ENCODE assay signal across 10 cellular contexts in genomic region chr3:147360936-147361670, GRCh38. TPM values are rescaled to one million over a fixed set of nuclear protein-coding genes. Genes with fewer than 3 reads are reported as not detected.
DNase-seq lines count a peak whose midpoint lies in the region.
"Had no signal": no experiment of that assay in that cellular context is flagged by ENCODE, and none has a peak within 500 bp of the region (broad histone marks: within the 10 kb centered on the region; RNA-seq: fewer than 3 reads in every experiment).

No MANE protein-coding gene starts in this region.

- no peak overlapping the region for H3K4me3 ChIP-seq in MG63

- H3K36me3 ChIP-seq in MG63, result no peaks in the 10 kb centered on the region

- DNase-seq in NOMO-1 (lab: John Stamatoyannopoulos, UW; ENCODE audit: unreplicated experiment in 2 of 2) (peak; percentile 19 to 26), NOMO-1 treated with DMSO at 0.1 percent for 48 hours (lab: John Stamatoyannopoulos, UW; ENCODE audit: unreplicated experiment) (no peak), NCI-H1694 (lab: John Stamatoyannopoulos, UW) (peak; percentile 31), cerebellum (ENCODE audit: low spot score) (peak; percentile 77), retina (peak; percentile 76), MV-4-11 (lab: John Stamatoyannopoulos, UW) (no peak), MG63 (no peak)
- no peak for DNase-seq in activated CD4-positive, alpha-beta T cell treated with anti-CD3 and anti-CD28 coated beads, Interleukin-2, amount 50 U/mL, for 4 hours
- DNase-seq: activated B cell treated with CpG ODN at 0.5 μM for 24 hours; effector memory CD8-positive, alpha-beta T cell had no signal

- H3K9me3 ChIP-seq in MG63, result no peaks in the 10 kb centered on the region

- H3K27me3 ChIP-seq in MG63, result no peaks in the 10 kb centered on the region

RNA-seq across cellular contexts. Expression of gene ZIC4, which starts 45.2 kb away (rescaled TPM):
- 122 TPM for total RNA-seq in cerebellum
- total RNA-seq in MG63 (2014; rRNA removed; shearing (Covaris generic); ENCODE audit: low replicate concordance), result 1.5 and 2.2 TPM in 2 replicates
- total RNA-seq: activated B cell treated with CpG ODN at 0.5 μM for 24 hours had no signal

RNA-seq across cellular contexts. Expression of gene ZIC1, which starts 48.1 kb away (rescaled TPM):
- total RNA-seq in cerebellum, result 662 TPM
- 24.3 and 31.9 TPM in 2 replicates for total RNA-seq in MG63 (2014; rRNA removed; shearing (Covaris generic); ENCODE audit: low replicate concordance)
- total RNA-seq: activated B cell treated with CpG ODN at 0.5 μM for 24 hours had no signal

Comparison
In these comparisons a context has a peak if more than half of its experiments do, and no peak if none do; other contexts are left out.
1. DNase-seq: peak in NOMO-1 (2 of 2), NCI-H1694 (single experiment), cerebellum (single experiment) and retina (single experiment); none in NOMO-1 treated with DMSO at 0.1 percent for 48 hours (single experiment), MV-4-11 (single experiment), activated CD4-positive, alpha-beta T cell treated with anti-CD3 and anti-CD28 coated beads, Interleukin-2, amount 50 U/mL, for 4 hours (0 of 2) and MG63 (single experiment).
2. RNA of gene ZIC4, which starts 45.2 kb away (total RNA-seq): 122 TPM in cerebellum (single experiment); 1.5 to 2.2 TPM in MG63; every median in the first group is over 10 times any median in the second.
3. RNA of gene ZIC1, which starts 48.1 kb away (total RNA-seq): 662 TPM in cerebellum (single experiment); 24.3 to 31.9 TPM in MG63; every median in the first group is over 10 times any median in the second.